In genomic region chr2:191869178-191869577, GRCh38 we compare ENCODE assay signal across 1 cellular context.
A peak's percentile ranks its signal among the peaks of the same experiment; 100 is the strongest.
TF ChIP-seq lines count a peak whose summit lies in the region.

No MANE protein-coding gene starts in this region.

TF ChIP-seq in HepG2, 621 proteins besides CTCF, POLR2A, EP300 and RAD21 (continued from another document and continues in another):
- TF ChIP-seq BRF2 (CRISPR knock-in tag; IDR thresholded peaks at IDR 0.05) (no peak), IKZF4 (CRISPR knock-in tag; IDR thresholded peaks at IDR 0.05; ENCODE audit: borderline replicate concordance, low read depth, not compliant biosample characterization) (no peak), ASH2L (IDR thresholded peaks at IDR 0.05; ENCODE audit: insufficient read length, low read depth, low read length) (no peak), CENPX (CRISPR knock-in tag; IDR thresholded peaks at IDR 0.05) (no peak), ATF5 (CRISPR knock-in tag; IDR thresholded peaks at IDR 0.05; ENCODE audit: low read depth) (no peak), POGK (CRISPR knock-in tag; conservative IDR thresholded peaks at IDR 0.05) (no peak), SIX1 (CRISPR knock-in tag; IDR thresholded peaks at IDR 0.05; ENCODE audit: borderline replicate concordance) (no peak), HNRNPLL (IDR thresholded peaks at IDR 0.05; ENCODE audit: low read depth, low read length, poor library complexity, severe bottlenecking) (no peak), ZNF749 (CRISPR knock-in tag; IDR thresholded peaks at IDR 0.05; ENCODE audit: borderline replicate concordance) (no peak), POGZ (CRISPR knock-in tag; IDR thresholded peaks at IDR 0.05) (peak; percentile 79), ZNF691 (CRISPR knock-in tag; IDR thresholded peaks at IDR 0.05; ENCODE audit: borderline replicate concordance, low read depth) (no peak), ZSCAN5A (CRISPR knock-in tag; IDR thresholded peaks at IDR 0.05; ENCODE audit: borderline replicate concordance) (no peak), TRIM22 (IDR thresholded peaks at IDR 0.05) (no peak), ZNF20 (CRISPR knock-in tag; IDR thresholded peaks at IDR 0.05) (no peak), PRMT3 (CRISPR knock-in tag; IDR thresholded peaks at IDR 0.05; ENCODE audit: borderline replicate concordance, low read depth) (no peak), RFX5 (IDR thresholded peaks at IDR 0.05; ENCODE audit: low read depth, low read length) (no peak), CAMTA2 (CRISPR knock-in tag; IDR thresholded peaks at IDR 0.05; ENCODE audit: borderline replicate concordance) (no peak), ZBTB3 (CRISPR knock-in tag; IDR thresholded peaks at IDR 0.05; ENCODE audit: borderline replicate concordance, low read depth) (no peak), MAX (IDR thresholded peaks at IDR 0.05) (no peak), KMT2B (CRISPR knock-in tag; IDR thresholded peaks at IDR 0.05) (no peak), PCBP2 (optimal IDR thresholded peaks at IDR 0.05; ENCODE audit: low read depth, low read length, poor library complexity, severe bottlenecking) (no peak), CHD4 (IDR thresholded peaks at IDR 0.05; ENCODE audit: borderline replicate concordance, low read length) (no peak), IRF1 (CRISPR knock-in tag; IDR thresholded peaks at IDR 0.05; ENCODE audit: low read depth) (no peak), MLLT10 (CRISPR knock-in tag; IDR thresholded peaks at IDR 0.05) (no peak), SRF (IDR thresholded peaks at IDR 0.05; ENCODE audit: low read depth, low read length) (no peak), FUBP1 (CRISPR knock-in tag; IDR thresholded peaks at IDR 0.05; ENCODE audit: borderline replicate concordance) (no peak), ZNF598 (CRISPR knock-in tag; IDR thresholded peaks at IDR 0.05; ENCODE audit: borderline replicate concordance) (no peak), SRSF9 (IDR thresholded peaks at IDR 0.05; ENCODE audit: borderline replicate concordance, insufficient read depth, low read depth, low read length, poor library complexity, severe bottlenecking) (no peak), SUZ12 (IDR thresholded peaks at IDR 0.05; ENCODE audit: low read depth, low read length) (no peak), ZNF510 (CRISPR knock-in tag; IDR thresholded peaks at IDR 0.05; ENCODE audit: low read depth) (no peak), ELF3 (CRISPR knock-in tag; IDR thresholded peaks at IDR 0.05) (peak; percentile 83), ZNF761 (CRISPR knock-in tag; conservative IDR thresholded peaks at IDR 0.05) (no peak), KLF11 (CRISPR knock-in tag; IDR thresholded peaks at IDR 0.05) (no peak), ZNF333 (CRISPR knock-in tag; IDR thresholded peaks at IDR 0.05; ENCODE audit: borderline replicate concordance) (no peak), RBM22 (optimal IDR thresholded peaks at IDR 0.05; ENCODE audit: low read length) (no peak), ZC3H4 (CRISPR knock-in tag; IDR thresholded peaks at IDR 0.05; ENCODE audit: borderline replicate concordance) (no peak), KLF13 (CRISPR knock-in tag; IDR thresholded peaks at IDR 0.05) (no peak), CCDC6 (CRISPR knock-in tag; IDR thresholded peaks at IDR 0.05) (no peak), NONO (IDR thresholded peaks at IDR 0.05) (no peak), NONO (CRISPR knock-in tag; conservative IDR thresholded peaks at IDR 0.05) (no peak), ELF4 (CRISPR knock-in tag; IDR thresholded peaks at IDR 0.05; ENCODE audit: borderline replicate concordance) (no peak), GZF1 (CRISPR knock-in tag; IDR thresholded peaks at IDR 0.05) (no peak), SMARCC2 (IDR thresholded peaks at IDR 0.05) (no peak), ESRRA (CRISPR knock-in tag; IDR thresholded peaks at IDR 0.05; ENCODE audit: low read depth) (no peak), ZNF572 (CRISPR knock-in tag; IDR thresholded peaks at IDR 0.05) (no peak), ZNF292 (CRISPR knock-in tag; IDR thresholded peaks at IDR 0.05; ENCODE audit: borderline replicate concordance, low read depth) (peak; percentile 38; the same call in 1 of the 2 replicates), MTERF4 (CRISPR knock-in tag; IDR thresholded peaks at IDR 0.05) (no peak), ZNF441 (CRISPR knock-in tag; IDR thresholded peaks at IDR 0.05; ENCODE audit: borderline replicate concordance) (no peak), ZBTB26 (CRISPR knock-in tag; IDR thresholded peaks at IDR 0.05; ENCODE audit: borderline replicate concordance) (no peak), ZNF543 (CRISPR knock-in tag; IDR thresholded peaks at IDR 0.05) (no peak), ZNF556 (CRISPR knock-in tag; IDR thresholded peaks at IDR 0.05; ENCODE audit: borderline replicate concordance) (no peak), ONECUT2 (CRISPR knock-in tag; IDR thresholded peaks at IDR 0.05) (no peak), ZNF530 (CRISPR knock-in tag; IDR thresholded peaks at IDR 0.05; ENCODE audit: low read depth) (no peak), MIXL1 (CRISPR knock-in tag; IDR thresholded peaks at IDR 0.05) (peak; percentile 25; the same call in 1 of the 2 replicates), MTF1 (CRISPR knock-in tag; IDR thresholded peaks at IDR 0.05) (no peak), THAP9 (CRISPR knock-in tag; IDR thresholded peaks at IDR 0.05; ENCODE audit: borderline replicate concordance) (no peak)
